ENCODE assay signal across 1 cellular context in genomic region chr19:4373601-4374441, GRCh38.
A peak's percentile ranks its signal among the peaks of the same experiment; 100 is the strongest.
TF ChIP-seq lines count a peak whose summit lies in the region.

No MANE protein-coding gene starts in this region.

TF ChIP-seq in K562, 482 proteins besides CTCF, POLR2A, EP300 and RAD21:
- TF ChIP-seq MLLT1 (IDR thresholded peaks at IDR 0.05), result peak in 1 of 2 experiments; percentile 34; a peak in 1 of 4 replicates
- peak; percentile 10; the same call in 1 of the 2 replicates for TF ChIP-seq DMBX1 (CRISPR knock-in tag; IDR thresholded peaks at IDR 0.05; ENCODE audit: borderline replicate concordance)
- TF ChIP-seq ETV1 (tag; conservative IDR thresholded peaks at IDR 0.05; ENCODE audit: low read depth), result no peak
- TF ChIP-seq MAZ (CRISPR knock-in tag; conservative IDR thresholded peaks at IDR 0.05 in 1 of 2, IDR thresholded peaks at IDR 0.05 in 1 of 2), result 0 out of 4 replicates have a peak, but pooled peaks of 1 of the 2 experiments have one; percentile 5
- peak; percentile 12; the same call in 1 of the 2 replicates for TF ChIP-seq ETV5 (CRISPR knock-in tag; IDR thresholded peaks at IDR 0.05; ENCODE audit: low read depth)
- 0 out of 2 replicates have a peak, but pooled peaks have one; percentile 9 for TF ChIP-seq PTBP1 (IDR thresholded peaks at IDR 0.05; ENCODE audit: low read depth, low read length)
- TF ChIP-seq ZBTB40 (IDR thresholded peaks at IDR 0.05), result peak; percentile 43; the same call in 1 of the 2 replicates
- TF ChIP-seq ZBTB40 (CRISPR knock-in tag; IDR thresholded peaks at IDR 0.05), result no peak
- TF ChIP-seq E2F1 (CRISPR knock-in tag; IDR thresholded peaks at IDR 0.05), result 0 out of 2 replicates have a peak, but pooled peaks have one; percentile 43
- no peak for TF ChIP-seq HNRNPLL (IDR thresholded peaks at IDR 0.05; ENCODE audit: low read depth, low read length, poor library complexity, severe bottlenecking)
- TF ChIP-seq TBL1XR1 (IDR thresholded peaks at IDR 0.05; ENCODE audit: low read length in 2 of 2), result no peak
- no peak for TF ChIP-seq BACH1 (tag; IDR thresholded peaks at IDR 0.05)
- no peak for TF ChIP-seq ELF4 (CRISPR knock-in tag; IDR thresholded peaks at IDR 0.05)
- 0 out of 2 replicates have a peak, but pooled peaks have one; percentile 7 for TF ChIP-seq RERE (CRISPR knock-in tag; IDR thresholded peaks at IDR 0.05; ENCODE audit: borderline replicate concordance)
- TF ChIP-seq GABPB1 (CRISPR knock-in tag; IDR thresholded peaks at IDR 0.05), result peak; percentile 3; the same call in 1 of the 2 replicates
- TF ChIP-seq MEIS2 (IDR thresholded peaks at IDR 0.05; ENCODE audit: partially characterized antibody), result peak; percentile 51
- no peak for TF ChIP-seq ZNF277 (CRISPR knock-in tag; IDR thresholded peaks at IDR 0.05; ENCODE audit: borderline replicate concordance)
- no peak; the same call in 1 of the 2 replicates for TF ChIP-seq CXXC5 (CRISPR knock-in tag; IDR thresholded peaks at IDR 0.05)
